Comparison of ENCODE assay signal across 16 cellular contexts in genomic region chr17:6775871-6776405, GRCh38. TPM values are rescaled to one million over a fixed set of nuclear protein-coding genes. Genes with fewer than 3 reads are reported as not detected.
DNase-seq lines count a peak whose midpoint lies in the region; ATAC-seq and TF ChIP-seq lines count a peak whose summit lies in the region.
"Had no signal": no experiment of that assay in that cellular context is flagged by ENCODE, and none has a peak within 500 bp of the region (broad histone marks: within the 10 kb centered on the region; RNA-seq: fewer than 3 reads in every experiment).

TSS of gene FBXO39 (plus strand) at chr17:6776215. CDS start at chr17:6779869, 3,654 bp downstream.

- H3K27ac ChIP-seq in endodermal cell (ENCODE audit: low read depth, low read length), result no peak within 1 kb of the TSS
- H3K27ac ChIP-seq: gastroesophageal sphincter had no signal

- H3K27me3 Mint-ChIP-seq in endodermal cell (ENCODE audit: insufficient read depth), result peaks cover 87% of the 10 kb centered on the region
- H3K27me3 Mint-ChIP-seq: T-helper 17 cell had no signal

- DNase-seq in AG08395 (ENCODE audit: low spot score) (peak; percentile 13), GM13976 (ENCODE audit: low spot score) (peak; percentile 37), endodermal cell (peak; percentile 87), myocyte (ENCODE audit: low read depth) (peak; percentile 9), left colon (no peak)
- DNase-seq: caudate nucleus; CD8-positive, alpha-beta memory T cell; NCI-H1930; stimulated activated CD4-positive, alpha-beta T cell treated with anti-CD3 and anti-CD28 coated beads, Interleukin-15, amount 100 ng/mL, for 24 hours; T-helper 17 cell had no signal

- H3K36me3 ChIP-seq in endodermal cell (ENCODE audit: control insufficient read depth, insufficient read depth, low read length), result no peaks in the 10 kb centered on the region

- no peak within 1 kb of the TSS for H3K9ac ChIP-seq in endodermal cell (ENCODE audit: extremely low read depth, low read length, poor library complexity, severe bottlenecking)

- intact Hi-C loops in left colon (cut with DNase I, micrococcal nuclease), result no loop called here

- no peak within 1 kb of the TSS for H3K27ac Mint-ChIP-seq in endodermal cell
- H3K27ac Mint-ChIP-seq: CD8-positive, alpha-beta memory T cell; stimulated activated effector memory CD8-positive, alpha-beta T cell treated with anti-CD3 and anti-CD28 coated beads, Interleukin-12 subunit alpha, Interleukin-12 subunit beta, amount 100 ng/mL, for 72 hours; T-helper 17 cell had no signal

- H3K4me1 ChIP-seq in endodermal cell (ENCODE audit: control insufficient read depth, insufficient read depth, low read length), result no peaks in the 10 kb centered on the region

- in situ Hi-C loops in GM13976 (cut with MboI; ENCODE audit: low sequenced_read_pairs, unreplicated experiment), result no loop called here

- TF ChIP-seq CTCF in GM13976 (IDR thresholded peaks at IDR 0.05; ENCODE audit: borderline replicate concordance, control extremely low read depth, extremely low read depth, insufficient read depth, missing control alignments), result no peak
- TF ChIP-seq CTCF in endodermal cell (conservative IDR thresholded peaks at IDR 0.05), result no peak

- ATAC-seq in GM19328 (IDR thresholded peaks at IDR 0.05; ENCODE audit: unreplicated experiment), result no peak
- no peak for ATAC-seq in left colon
- ATAC-seq in GM18861 (IDR thresholded peaks at IDR 0.05; ENCODE audit: unreplicated experiment), result no peak
- ATAC-seq in HG03354 (IDR thresholded peaks at IDR 0.05; ENCODE audit: poor library complexity, severe bottlenecking, unreplicated experiment), result no peak
- ATAC-seq: gastroesophageal sphincter; stimulated activated effector memory CD8-positive, alpha-beta T cell treated with anti-CD3 and anti-CD28 coated beads, Interleukin-12 subunit alpha, Interleukin-12 subunit beta, amount 100 ng/mL, for 72 hours; T-helper 17 cell had no signal

- peak within 1 kb of the TSS; percentile 53 for H3K4me3 Mint-ChIP-seq in endodermal cell
- H3K4me3 Mint-ChIP-seq: IgD-negative memory B cell; stimulated activated effector memory CD8-positive, alpha-beta T cell treated with anti-CD3 and anti-CD28 coated beads, Interleukin-12 subunit alpha, Interleukin-12 subunit beta, amount 100 ng/mL, for 72 hours; T-helper 17 cell had no signal

- peaks cover 13% of the 10 kb centered on the region for H3K9me3 Mint-ChIP-seq in endodermal cell

- H3K4me3 ChIP-seq in endodermal cell (ENCODE audit: low read length), result peak within 1 kb of the TSS; percentile 65

- peaks cover 72% of the 10 kb centered on the region for H3K27me3 ChIP-seq in endodermal cell (ENCODE audit: control insufficient read depth, insufficient read depth, low read length, poor library complexity, severe bottlenecking)

- H3K4me1 Mint-ChIP-seq in endodermal cell, result no peaks in the 10 kb centered on the region
- H3K4me1 Mint-ChIP-seq: stimulated activated effector memory CD8-positive, alpha-beta T cell treated with anti-CD3 and anti-CD28 coated beads, Interleukin-12 subunit alpha, Interleukin-12 subunit beta, amount 100 ng/mL, for 72 hours; T-helper 17 cell had no signal

- H3K9me3 ChIP-seq in endodermal cell (ENCODE audit: control insufficient read depth, low read length), result peaks cover 7% of the 10 kb centered on the region

- H3K36me3 Mint-ChIP-seq in endodermal cell (ENCODE audit: low read depth), result no peaks in the 10 kb centered on the region

- WGBS in endodermal cell (ENCODE audit: insufficient coverage in 1 of 2, insufficient read length in 1 of 2), 2 experiments, result 10 to 15% methylated on average over 11 to 49 of the region's 49 CpGs

RNA-seq across cellular contexts. Expression of gene FBXO39, which starts in this region (rescaled TPM):
- total RNA-seq in endodermal cell (under 1 TPM; 0.18 to 0.29 TPM), myocyte (not detected in 2 replicates), left colon (under 1 TPM in 1 of 2 donors, not detected in 1; 0.20 TPM)
- not detected for polyA plus RNA-seq in endodermal cell (2013, experiment 1 of 2)
- polyA plus RNA-seq in endodermal cell (2013, experiment 2 of 2), result not detected
- 0.11 TPM for polyA plus RNA-seq in myocyte (2012)
- total RNA-seq: CD8-positive, alpha-beta memory T cell had no signal
- polyA plus RNA-seq: CD8-positive, alpha-beta memory T cell; IgD-negative memory B cell had no signal

Comparison
In these comparisons a context has a peak if more than half of its experiments do, and no peak if none do; other contexts are left out.
1. Peak in DNase-seq and H3K4me3 ChIP-seq in endodermal cell; RNA of the gene not detected or under 1 TPM.
2. Peak in DNase-seq in myocyte; RNA of the gene not detected or under 1 TPM.
3. DNase-seq: peak in AG08395 (single experiment) and GM13976 (single experiment); none in left colon (0 of 2).